Comparison of ENCODE assay signal across 1 cellular context in the genomic region with DNA sequence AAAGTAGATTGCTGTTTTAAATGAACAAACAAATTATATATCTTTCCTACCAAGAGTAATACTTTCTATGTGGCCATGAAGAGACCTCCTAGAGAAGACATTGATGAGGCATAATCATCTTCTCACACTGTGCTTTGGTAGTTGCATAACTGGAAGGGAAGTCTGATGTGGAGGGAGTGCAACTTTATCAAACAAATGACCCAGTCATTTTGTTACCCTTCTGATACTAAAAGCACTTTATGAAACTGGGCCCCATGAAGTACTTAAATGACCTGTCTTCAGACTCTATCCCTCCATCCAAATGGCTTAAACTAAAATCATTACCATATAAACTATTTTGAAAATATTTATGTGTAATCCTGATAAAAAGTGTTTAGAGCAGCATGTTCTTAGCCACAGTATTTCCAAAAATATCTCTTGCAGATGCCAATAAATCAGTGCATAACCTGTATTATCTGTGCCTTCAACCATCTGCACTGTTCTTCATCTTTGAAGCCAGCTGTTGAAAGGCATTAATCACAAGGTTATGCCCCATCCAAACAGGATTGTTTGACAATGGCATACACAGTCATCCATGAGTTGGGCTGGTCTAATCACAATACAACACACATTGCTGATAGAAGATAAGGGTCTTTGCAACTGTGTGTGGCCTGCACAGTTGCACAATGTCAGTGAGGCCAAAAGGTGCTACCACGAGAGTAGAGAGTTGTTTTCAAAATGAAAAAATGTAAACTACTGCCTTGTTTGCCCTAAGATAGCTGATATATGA.
TF ChIP-seq lines count a peak whose summit lies in the region.

No MANE protein-coding gene starts in this region.

TF ChIP-seq in K562, 482 proteins besides CTCF, POLR2A, EP300 and RAD21 (continued from another document and continues in another):
- TF ChIP-seq ZBTB43 (CRISPR knock-in tag; IDR thresholded peaks at IDR 0.05) (no peak), SRSF3 (IDR thresholded peaks at IDR 0.05; ENCODE audit: insufficient read depth, low read length) (no peak), NCOA4 (IDR thresholded peaks at IDR 0.05; ENCODE audit: partially characterized antibody) (no peak), PCBP1 (IDR thresholded peaks at IDR 0.05; ENCODE audit: low read depth, low read length, poor library complexity, severe bottlenecking) (no peak), ZNF655 (CRISPR knock-in tag; IDR thresholded peaks at IDR 0.05) (no peak), ZNF561 (CRISPR knock-in tag; conservative IDR thresholded peaks at IDR 0.05) (no peak), RHOXF2B (CRISPR knock-in tag; conservative IDR thresholded peaks at IDR 0.05) (no peak), FOXM1 (IDR thresholded peaks at IDR 0.05; ENCODE audit: low read depth) (peak; percentile 85), FOXM1 (CRISPR knock-in tag; IDR thresholded peaks at IDR 0.05; ENCODE audit: low read depth) (no peak), SAFB (IDR thresholded peaks at IDR 0.05; ENCODE audit: borderline replicate concordance, low read depth, low read length) (no peak), ZNF184 (CRISPR knock-in tag; IDR thresholded peaks at IDR 0.05) (no peak), EWSR1 (IDR thresholded peaks at IDR 0.05; ENCODE audit: borderline replicate concordance, low read depth, partially characterized antibody) (no peak), ELF4 (CRISPR knock-in tag; IDR thresholded peaks at IDR 0.05) (peak; percentile 72; the same call in 1 of the 2 replicates), ZBTB34 (CRISPR knock-in tag; IDR thresholded peaks at IDR 0.05) (no peak), FOXA1 (IDR thresholded peaks at IDR 0.05; ENCODE audit: borderline replicate concordance) (no peak), IRF2 (CRISPR knock-in tag; IDR thresholded peaks at IDR 0.05) (no peak), ZNF146 (CRISPR knock-in tag; IDR thresholded peaks at IDR 0.05; ENCODE audit: unreplicated experiment) (no peak), ZNF197 (CRISPR knock-in tag; IDR thresholded peaks at IDR 0.05; ENCODE audit: low read depth) (0 out of 2 replicates have a peak, but pooled peaks have one; percentile 65)
- TF ChIP-seq, protein P1, sequence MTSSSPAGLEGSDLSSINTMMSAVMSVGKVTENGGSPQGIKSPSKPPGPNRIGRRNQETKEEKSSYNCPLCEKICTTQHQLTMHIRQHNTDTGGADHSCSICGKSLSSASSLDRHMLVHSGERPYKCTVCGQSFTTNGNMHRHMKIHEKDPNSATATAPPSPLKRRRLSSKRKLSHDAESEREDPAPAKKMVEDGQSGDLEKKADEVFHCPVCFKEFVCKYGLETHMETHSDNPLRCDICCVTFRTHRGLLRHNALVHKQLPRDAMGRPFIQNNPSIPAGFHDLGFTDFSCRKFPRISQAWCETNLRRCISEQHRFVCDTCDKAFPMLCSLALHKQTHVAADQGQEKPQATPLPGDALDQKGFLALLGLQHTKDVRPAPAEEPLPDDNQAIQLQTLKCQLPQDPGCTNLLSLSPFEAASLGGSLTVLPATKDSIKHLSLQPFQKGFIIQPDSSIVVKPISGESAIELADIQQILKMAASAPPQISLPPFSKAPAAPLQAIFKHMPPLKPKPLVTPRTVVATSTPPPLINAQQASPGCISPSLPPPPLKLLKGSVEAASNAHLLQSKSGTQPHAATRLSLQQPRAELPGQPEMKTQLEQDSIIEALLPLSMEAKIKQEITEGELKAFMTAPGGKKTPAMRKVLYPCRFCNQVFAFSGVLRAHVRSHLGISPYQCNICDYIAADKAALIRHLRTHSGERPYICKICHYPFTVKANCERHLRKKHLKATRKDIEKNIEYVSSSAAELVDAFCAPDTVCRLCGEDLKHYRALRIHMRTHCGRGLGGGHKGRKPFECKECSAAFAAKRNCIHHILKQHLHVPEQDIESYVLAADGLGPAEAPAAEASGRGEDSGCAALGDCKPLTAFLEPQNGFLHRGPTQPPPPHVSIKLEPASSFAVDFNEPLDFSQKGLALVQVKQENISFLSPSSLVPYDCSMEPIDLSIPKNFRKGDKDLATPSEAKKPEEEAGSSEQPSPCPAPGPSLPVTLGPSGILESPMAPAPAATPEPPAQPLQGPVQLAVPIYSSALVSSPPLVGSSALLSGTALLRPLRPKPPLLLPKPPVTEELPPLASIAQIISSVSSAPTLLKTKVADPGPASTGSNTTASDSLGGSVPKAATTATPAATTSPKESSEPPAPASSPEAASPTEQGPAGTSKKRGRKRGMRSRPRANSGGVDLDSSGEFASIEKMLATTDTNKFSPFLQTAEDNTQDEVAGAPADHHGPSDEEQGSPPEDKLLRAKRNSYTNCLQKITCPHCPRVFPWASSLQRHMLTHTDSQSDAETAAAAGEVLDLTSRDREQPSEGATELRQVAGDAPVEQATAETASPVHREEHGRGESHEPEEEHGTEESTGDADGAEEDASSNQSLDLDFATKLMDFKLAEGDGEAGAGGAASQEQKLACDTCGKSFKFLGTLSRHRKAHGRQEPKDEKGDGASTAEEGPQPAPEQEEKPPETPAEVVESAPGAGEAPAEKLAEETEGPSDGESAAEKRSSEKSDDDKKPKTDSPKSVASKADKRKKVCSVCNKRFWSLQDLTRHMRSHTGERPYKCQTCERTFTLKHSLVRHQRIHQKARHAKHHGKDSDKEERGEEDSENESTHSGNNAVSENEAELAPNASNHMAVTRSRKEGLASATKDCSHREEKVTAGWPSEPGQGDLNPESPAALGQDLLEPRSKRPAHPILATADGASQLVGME (CRISPR knock-in tag; IDR thresholded peaks at IDR 0.05): no peak
- TF ChIP-seq, protein P2, sequence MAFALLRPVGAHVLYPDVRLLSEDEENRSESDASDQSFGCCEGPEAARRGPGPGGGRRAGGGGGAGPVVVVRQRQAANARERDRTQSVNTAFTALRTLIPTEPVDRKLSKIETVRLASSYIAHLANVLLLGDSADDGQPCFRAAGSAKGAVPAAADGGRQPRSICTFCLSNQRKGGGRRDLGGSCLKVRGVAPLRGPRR (CRISPR knock-in tag; IDR thresholded peaks at IDR 0.05): no peak
- TF ChIP-seq, protein P3, sequence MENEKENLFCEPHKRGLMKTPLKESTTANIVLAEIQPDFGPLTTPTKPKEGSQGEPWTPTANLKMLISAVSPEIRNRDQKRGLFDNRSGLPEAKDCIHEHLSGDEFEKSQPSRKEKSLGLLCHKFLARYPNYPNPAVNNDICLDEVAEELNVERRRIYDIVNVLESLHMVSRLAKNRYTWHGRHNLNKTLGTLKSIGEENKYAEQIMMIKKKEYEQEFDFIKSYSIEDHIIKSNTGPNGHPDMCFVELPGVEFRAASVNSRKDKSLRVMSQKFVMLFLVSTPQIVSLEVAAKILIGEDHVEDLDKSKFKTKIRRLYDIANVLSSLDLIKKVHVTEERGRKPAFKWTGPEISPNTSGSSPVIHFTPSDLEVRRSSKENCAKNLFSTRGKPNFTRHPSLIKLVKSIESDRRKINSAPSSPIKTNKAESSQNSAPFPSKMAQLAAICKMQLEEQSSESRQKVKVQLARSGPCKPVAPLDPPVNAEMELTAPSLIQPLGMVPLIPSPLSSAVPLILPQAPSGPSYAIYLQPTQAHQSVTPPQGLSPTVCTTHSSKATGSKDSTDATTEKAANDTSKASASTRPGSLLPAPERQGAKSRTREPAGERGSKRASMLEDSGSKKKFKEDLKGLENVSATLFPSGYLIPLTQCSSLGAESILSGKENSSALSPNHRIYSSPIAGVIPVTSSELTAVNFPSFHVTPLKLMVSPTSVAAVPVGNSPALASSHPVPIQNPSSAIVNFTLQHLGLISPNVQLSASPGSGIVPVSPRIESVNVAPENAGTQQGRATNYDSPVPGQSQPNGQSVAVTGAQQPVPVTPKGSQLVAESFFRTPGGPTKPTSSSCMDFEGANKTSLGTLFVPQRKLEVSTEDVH (IDR thresholded peaks at IDR 0.05; ENCODE audit: low read depth, partially characterized antibody): no peak
- TF ChIP-seq, protein P4, sequence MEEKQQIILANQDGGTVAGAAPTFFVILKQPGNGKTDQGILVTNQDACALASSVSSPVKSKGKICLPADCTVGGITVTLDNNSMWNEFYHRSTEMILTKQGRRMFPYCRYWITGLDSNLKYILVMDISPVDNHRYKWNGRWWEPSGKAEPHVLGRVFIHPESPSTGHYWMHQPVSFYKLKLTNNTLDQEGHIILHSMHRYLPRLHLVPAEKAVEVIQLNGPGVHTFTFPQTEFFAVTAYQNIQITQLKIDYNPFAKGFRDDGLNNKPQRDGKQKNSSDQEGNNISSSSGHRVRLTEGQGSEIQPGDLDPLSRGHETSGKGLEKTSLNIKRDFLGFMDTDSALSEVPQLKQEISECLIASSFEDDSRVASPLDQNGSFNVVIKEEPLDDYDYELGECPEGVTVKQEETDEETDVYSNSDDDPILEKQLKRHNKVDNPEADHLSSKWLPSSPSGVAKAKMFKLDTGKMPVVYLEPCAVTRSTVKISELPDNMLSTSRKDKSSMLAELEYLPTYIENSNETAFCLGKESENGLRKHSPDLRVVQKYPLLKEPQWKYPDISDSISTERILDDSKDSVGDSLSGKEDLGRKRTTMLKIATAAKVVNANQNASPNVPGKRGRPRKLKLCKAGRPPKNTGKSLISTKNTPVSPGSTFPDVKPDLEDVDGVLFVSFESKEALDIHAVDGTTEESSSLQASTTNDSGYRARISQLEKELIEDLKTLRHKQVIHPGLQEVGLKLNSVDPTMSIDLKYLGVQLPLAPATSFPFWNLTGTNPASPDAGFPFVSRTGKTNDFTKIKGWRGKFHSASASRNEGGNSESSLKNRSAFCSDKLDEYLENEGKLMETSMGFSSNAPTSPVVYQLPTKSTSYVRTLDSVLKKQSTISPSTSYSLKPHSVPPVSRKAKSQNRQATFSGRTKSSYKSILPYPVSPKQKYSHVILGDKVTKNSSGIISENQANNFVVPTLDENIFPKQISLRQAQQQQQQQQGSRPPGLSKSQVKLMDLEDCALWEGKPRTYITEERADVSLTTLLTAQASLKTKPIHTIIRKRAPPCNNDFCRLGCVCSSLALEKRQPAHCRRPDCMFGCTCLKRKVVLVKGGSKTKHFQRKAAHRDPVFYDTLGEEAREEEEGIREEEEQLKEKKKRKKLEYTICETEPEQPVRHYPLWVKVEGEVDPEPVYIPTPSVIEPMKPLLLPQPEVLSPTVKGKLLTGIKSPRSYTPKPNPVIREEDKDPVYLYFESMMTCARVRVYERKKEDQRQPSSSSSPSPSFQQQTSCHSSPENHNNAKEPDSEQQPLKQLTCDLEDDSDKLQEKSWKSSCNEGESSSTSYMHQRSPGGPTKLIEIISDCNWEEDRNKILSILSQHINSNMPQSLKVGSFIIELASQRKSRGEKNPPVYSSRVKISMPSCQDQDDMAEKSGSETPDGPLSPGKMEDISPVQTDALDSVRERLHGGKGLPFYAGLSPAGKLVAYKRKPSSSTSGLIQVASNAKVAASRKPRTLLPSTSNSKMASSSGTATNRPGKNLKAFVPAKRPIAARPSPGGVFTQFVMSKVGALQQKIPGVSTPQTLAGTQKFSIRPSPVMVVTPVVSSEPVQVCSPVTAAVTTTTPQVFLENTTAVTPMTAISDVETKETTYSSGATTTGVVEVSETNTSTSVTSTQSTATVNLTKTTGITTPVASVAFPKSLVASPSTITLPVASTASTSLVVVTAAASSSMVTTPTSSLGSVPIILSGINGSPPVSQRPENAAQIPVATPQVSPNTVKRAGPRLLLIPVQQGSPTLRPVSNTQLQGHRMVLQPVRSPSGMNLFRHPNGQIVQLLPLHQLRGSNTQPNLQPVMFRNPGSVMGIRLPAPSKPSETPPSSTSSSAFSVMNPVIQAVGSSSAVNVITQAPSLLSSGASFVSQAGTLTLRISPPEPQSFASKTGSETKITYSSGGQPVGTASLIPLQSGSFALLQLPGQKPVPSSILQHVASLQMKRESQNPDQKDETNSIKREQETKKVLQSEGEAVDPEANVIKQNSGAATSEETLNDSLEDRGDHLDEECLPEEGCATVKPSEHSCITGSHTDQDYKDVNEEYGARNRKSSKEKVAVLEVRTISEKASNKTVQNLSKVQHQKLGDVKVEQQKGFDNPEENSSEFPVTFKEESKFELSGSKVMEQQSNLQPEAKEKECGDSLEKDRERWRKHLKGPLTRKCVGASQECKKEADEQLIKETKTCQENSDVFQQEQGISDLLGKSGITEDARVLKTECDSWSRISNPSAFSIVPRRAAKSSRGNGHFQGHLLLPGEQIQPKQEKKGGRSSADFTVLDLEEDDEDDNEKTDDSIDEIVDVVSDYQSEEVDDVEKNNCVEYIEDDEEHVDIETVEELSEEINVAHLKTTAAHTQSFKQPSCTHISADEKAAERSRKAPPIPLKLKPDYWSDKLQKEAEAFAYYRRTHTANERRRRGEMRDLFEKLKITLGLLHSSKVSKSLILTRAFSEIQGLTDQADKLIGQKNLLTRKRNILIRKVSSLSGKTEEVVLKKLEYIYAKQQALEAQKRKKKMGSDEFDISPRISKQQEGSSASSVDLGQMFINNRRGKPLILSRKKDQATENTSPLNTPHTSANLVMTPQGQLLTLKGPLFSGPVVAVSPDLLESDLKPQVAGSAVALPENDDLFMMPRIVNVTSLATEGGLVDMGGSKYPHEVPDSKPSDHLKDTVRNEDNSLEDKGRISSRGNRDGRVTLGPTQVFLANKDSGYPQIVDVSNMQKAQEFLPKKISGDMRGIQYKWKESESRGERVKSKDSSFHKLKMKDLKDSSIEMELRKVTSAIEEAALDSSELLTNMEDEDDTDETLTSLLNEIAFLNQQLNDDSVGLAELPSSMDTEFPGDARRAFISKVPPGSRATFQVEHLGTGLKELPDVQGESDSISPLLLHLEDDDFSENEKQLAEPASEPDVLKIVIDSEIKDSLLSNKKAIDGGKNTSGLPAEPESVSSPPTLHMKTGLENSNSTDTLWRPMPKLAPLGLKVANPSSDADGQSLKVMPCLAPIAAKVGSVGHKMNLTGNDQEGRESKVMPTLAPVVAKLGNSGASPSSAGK (IDR thresholded peaks at IDR 0.05): no peak; the same call in 1 of the 2 replicates
